13 cellular contexts compared by ENCODE assay signal in the genomic region with DNA sequence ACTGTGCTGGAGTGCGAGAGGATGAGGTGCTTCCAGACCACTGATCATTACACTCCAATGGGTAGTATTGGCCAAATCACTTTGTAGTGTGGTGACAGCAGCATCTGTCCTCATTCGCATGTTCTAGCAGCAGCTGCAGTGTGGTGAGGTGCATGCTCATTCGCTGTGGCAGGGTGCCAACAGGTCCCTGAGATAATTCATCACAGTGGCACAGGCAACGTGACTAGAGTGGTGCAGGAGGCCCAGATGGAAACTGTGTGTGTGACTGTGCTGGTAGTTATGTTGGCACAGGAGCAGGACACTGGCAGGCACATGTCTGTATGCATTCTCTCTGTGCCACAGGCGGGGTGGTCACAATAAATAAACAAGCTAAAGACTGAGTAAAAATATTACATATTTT.
"Had no signal": no experiment of that assay in that cellular context is flagged by ENCODE, and none has a peak within 500 bp of the region (broad histone marks: within the 10 kb centered on the region; RNA-seq: fewer than 3 reads in every experiment).

No MANE protein-coding gene starts in this region.

- ATAC-seq: left ventricle myocardium superior; psoas muscle; right lobe of liver; stimulated activated naive CD8-positive, alpha-beta T cell treated with anti-CD3 and anti-CD28 coated beads, Interleukin-15, amount 100 ng/mL, for 72 hours had no signal

- H3K4me3 ChIP-seq: ascending aorta, breast epithelium, psoas muscle, right lobe of liver, spleen, testis had no signal

- H3K27me3 ChIP-seq: ascending aorta, breast epithelium, right lobe of liver, testis had no signal

- H3K27ac ChIP-seq: ascending aorta, breast epithelium, epithelial cell of prostate, psoas muscle, right lobe of liver, spleen, testis had no signal

- H3K36me3 ChIP-seq: ascending aorta, breast epithelium, right lobe of liver, spleen had no signal

- DNase-seq: activated CD4-positive, alpha-beta T cell treated with anti-CD3 and anti-CD28 coated beads, Interleukin-2, amount 50 U/mL, for 48 hours; activated naive CD4-positive, alpha-beta T cell treated with anti-CD3 and anti-CD28 coated beads, Interleukin-2, amount 10 ng/mL, durations not matched to agents 7 days and 5 days; foreskin melanocyte; kidney glomerular epithelial cell; left ventricle myocardium superior; psoas muscle; right lobe of liver; spleen; stimulated activated naive CD8-positive, alpha-beta T cell treated with anti-CD3 and anti-CD28 coated beads, Interleukin-15, amount 100 ng/mL, for 72 hours; testis had no signal
